Comparison of ENCODE assay signal across 15 cellular contexts in genomic region chr16:8678068-8678927, GRCh38. TPM values are rescaled to one million over a fixed set of nuclear protein-coding genes. Genes with fewer than 3 reads are reported as not detected.
DNase-seq lines count a peak whose midpoint lies in the region; ATAC-seq and TF ChIP-seq lines count a peak whose summit lies in the region.
"Had no signal": no experiment of that assay in that cellular context is flagged by ENCODE, and none has a peak within 500 bp of the region (broad histone marks: within the 10 kb centered on the region; RNA-seq: fewer than 3 reads in every experiment).

No MANE protein-coding gene starts in this region.

- H3K27ac Mint-ChIP-seq in type B pancreatic cell = peak overlapping the region; percentile 94
- peak overlapping the region in 1 of 2 donors; percentile 44 for H3K27ac Mint-ChIP-seq in natural killer cell
- H3K27ac Mint-ChIP-seq: stimulated activated naive CD8-positive, alpha-beta T cell treated with anti-CD3 and anti-CD28 coated beads, Interleukin-15, amount 100 ng/mL, for 72 hours had no signal

- no peaks in the 10 kb centered on the region for H3K36me3 ChIP-seq in adipocyte (ENCODE audit: control insufficient read depth, insufficient read depth, low read length, severe bottlenecking)
- H3K36me3 ChIP-seq: neutrophil had no signal

- H3K4me3 Mint-ChIP-seq in type B pancreatic cell = peak overlapping the region; percentile 51
- no peak overlapping the region for H3K4me3 Mint-ChIP-seq in natural killer cell
- H3K4me3 Mint-ChIP-seq: stimulated activated naive CD8-positive, alpha-beta T cell treated with anti-CD3 and anti-CD28 coated beads, Interleukin-15, amount 100 ng/mL, for 72 hours had no signal

- peaks cover 11% of the 10 kb centered on the region for H3K4me1 Mint-ChIP-seq in type B pancreatic cell (ENCODE audit: unreplicated experiment)
- H3K4me1 Mint-ChIP-seq in natural killer cell = peaks cover 6 to 22% of the 10 kb centered on the region in 2 donors

- H3K4me3 ChIP-seq in adipocyte (ENCODE audit: low read length) (no peak overlapping the region), foreskin fibroblast (ENCODE audit: low read depth in 1 of 2, low read length in 2 of 2) (no peak overlapping the region)

- H3K36me3 Mint-ChIP-seq in type B pancreatic cell = peaks cover 10% of the 10 kb centered on the region
- H3K36me3 Mint-ChIP-seq in natural killer cell = no peaks in the 10 kb centered on the region

- TF ChIP-seq CTCF in foreskin fibroblast (IDR thresholded peaks at IDR 0.05; ENCODE audit: low read depth, low read length) (no peak), type B pancreatic cell (conservative IDR thresholded peaks at IDR 0.05) (no peak), natural killer cell (IDR thresholded peaks at IDR 0.05) (no peak)

- no peak for ATAC-seq in GM21737 (IDR thresholded peaks at IDR 0.05; ENCODE audit: unreplicated experiment)
- ATAC-seq in HG03159 (IDR thresholded peaks at IDR 0.05; ENCODE audit: unreplicated experiment) = no peak
- ATAC-seq in natural killer cell = no peak
- ATAC-seq: stimulated activated naive CD8-positive, alpha-beta T cell treated with anti-CD3 and anti-CD28 coated beads, Interleukin-15, amount 100 ng/mL, for 72 hours had no signal

- no peaks in the 10 kb centered on the region for H3K9me3 ChIP-seq in adipocyte (ENCODE audit: control insufficient read depth, low read length)
- H3K9me3 ChIP-seq: neutrophil had no signal

- no peak overlapping the region for H3K9ac ChIP-seq in adipocyte (ENCODE audit: low read length)

- intact Hi-C loops in natural killer cell (cut with micrococcal nuclease) = no loop called here

- H3K9me3 Mint-ChIP-seq in type B pancreatic cell = peaks cover 10% of the 10 kb centered on the region
- peaks cover 2 to 3% of the 10 kb centered on the region in 2 donors for H3K9me3 Mint-ChIP-seq in natural killer cell

- peak; percentile 17 for DNase-seq in SIG-M5 treated with dmso at 0.1 percent for 504 hours (lab: John Stamatoyannopoulos, UW; ENCODE audit: unreplicated experiment)
- no peak for DNase-seq in SIG-M5 (lab: John Stamatoyannopoulos, UW)
- DNase-seq in adipocyte (ENCODE audit: low read depth) = peak; percentile 65
- DNase-seq in foreskin fibroblast = peak; percentile 52 to 68
- DNase-seq in type B pancreatic cell (ENCODE audit: extremely low spot score, unreplicated experiment) = no peak
- no peak for DNase-seq in natural killer cell
- DNase-seq: activated naive CD4-positive, alpha-beta T cell; COR-L47; MV-4-11; NK-92 treated with Interleukin-12 subunit alpha and Interleukin-12 subunit beta, amount 100 ng/mL, for 24 hours; small intestine; stimulated activated naive CD8-positive, alpha-beta T cell treated with anti-CD3 and anti-CD28 coated beads, Interleukin-15, amount 100 ng/mL, for 72 hours had no signal

- H3K27me3 Mint-ChIP-seq in type B pancreatic cell (no peaks in the 10 kb centered on the region), natural killer cell (ENCODE audit: low read depth in 2 of 2) (no peaks in the 10 kb centered on the region)
- H3K27me3 Mint-ChIP-seq: stimulated activated naive CD8-positive, alpha-beta T cell treated with anti-CD3 and anti-CD28 coated beads, Interleukin-15, amount 100 ng/mL, for 72 hours had no signal

- H3K27me3 ChIP-seq in adipocyte (replicated peaks; ENCODE audit: control insufficient read depth, insufficient read depth, low read length) = no peaks in the 10 kb centered on the region

- peaks cover 25% of the 10 kb centered on the region for H3K4me1 ChIP-seq in adipocyte (ENCODE audit: control insufficient read depth, insufficient read depth, low read length)

RNA-seq across cellular contexts. Expression of gene ABAT, which starts 3.9 kb away (rescaled TPM):
- total RNA-seq in type B pancreatic cell (ENCODE audit: low replicate concordance) (21.1 and 32.1 TPM in 2 replicates), natural killer cell (10 to 100 TPM; 11.0 to 13.4 (median 11.3) TPM)

RNA-seq across cellular contexts. Expression of gene METTL22, which starts 56.8 kb away (rescaled TPM):
- total RNA-seq in type B pancreatic cell (ENCODE audit: low replicate concordance) (35.4 and 42.3 TPM in 2 replicates), natural killer cell (10 to 100 TPM; 27.1 to 45.8 (median 38.9) TPM)

Comparison
In these comparisons a context has a peak if more than half of its experiments do, and no peak if none do; other contexts are left out.
1. DNase-seq: peak in SIG-M5 treated with dmso at 0.1 percent for 504 hours (single experiment), adipocyte (single experiment) and foreskin fibroblast (2 of 2); none in SIG-M5 (single experiment), type B pancreatic cell (single experiment) and natural killer cell (single experiment).